In genomic region chr15:56821721-56822425, GRCh38 we compare ENCODE assay signal across 8 cellular contexts.
DNase-seq lines count a peak whose midpoint lies in the region; ATAC-seq, FAIRE-seq and TF ChIP-seq lines count a peak whose summit lies in the region.

No MANE protein-coding gene starts in this region.

- TF ChIP-seq CTCF in D721Med (IDR thresholded peaks at IDR 0.05; ENCODE audit: insufficient read depth, missing control alignments) (peak; percentile 55), SU-DHL-6 (IDR thresholded peaks at IDR 0.05; ENCODE audit: insufficient read depth, low read length, poor library complexity, severe bottlenecking) (peak; percentile 33), K562 (IDR thresholded peaks at IDR 0.05 in 2 of 3, conservative IDR thresholded peaks at IDR 0.05 in 1 of 3; ENCODE audit: insufficient read depth in 2 of 3, low read depth in 1 of 3, low read length in 3 of 3) (peak; percentile 71 to 82 (median 78))

- POLR2A ChIA-PET in K562 (lab: Yijun Ruan, JAX): interaction anchor here (0.6 to 1.0 kb wide), 2 partner anchors 16 to 49 kb away, joined by 3 to 4 read pairs; no protein-coding TSS in a partner anchor

- no peaks in the 10 kb centered on the region for H3K79me2 ChIP-seq in SU-DHL-6 (ENCODE audit: insufficient read depth, low read length)
- H3K79me2 ChIP-seq in K562 (ENCODE audit: control insufficient read depth, insufficient read depth, low read length): no peaks in the 10 kb centered on the region

- H3K4me3 ChIP-seq in SU-DHL-6 (ENCODE audit: insufficient read depth, low read length, poor library complexity, severe bottlenecking): no peak overlapping the region
- no peak overlapping the region for H3K4me3 ChIP-seq in K562
- no peak overlapping the region for H3K4me3 ChIP-seq in iPS DF 6.9 (ENCODE audit: low read length)

- H3K36me3 ChIP-seq in SU-DHL-6 (ENCODE audit: low read length): no peaks in the 10 kb centered on the region
- no peaks in the 10 kb centered on the region for H3K36me3 ChIP-seq in K562 (ENCODE audit: control insufficient read depth, insufficient read depth, low read length)
- H3K36me3 ChIP-seq in iPS DF 6.9 (ENCODE audit: control insufficient read depth, insufficient read depth, low read length): no peaks in the 10 kb centered on the region

- no peaks in the 10 kb centered on the region for H4K20me1 ChIP-seq in SU-DHL-6 (ENCODE audit: low read depth, low read length)
- H4K20me1 ChIP-seq in K562 (replicated peaks; ENCODE audit: control insufficient read depth, insufficient read depth, low read length): no peaks in the 10 kb centered on the region

- H3K4me2 ChIP-seq in SU-DHL-6 (ENCODE audit: low read depth, low read length, poor library complexity, severe bottlenecking) (no peak overlapping the region), K562 (ENCODE audit: insufficient read depth, low read length) (no peak overlapping the region)

- H3K27me3 ChIP-seq in SU-DHL-6 (ENCODE audit: low read length) (no peaks in the 10 kb centered on the region), K562 (ENCODE audit: control insufficient read depth in 2 of 2, insufficient read depth in 2 of 2, low read length in 2 of 2) (no peaks in the 10 kb centered on the region; a peak in 1 of 5 replicates), iPS DF 6.9 (ENCODE audit: control insufficient read depth, insufficient read depth, low read length) (no peaks in the 10 kb centered on the region; the same call in 1 of the 2 replicates)

- no peak for TF ChIP-seq POLR2A in K562 (conservative IDR thresholded peaks at IDR 0.05)

- no peaks in the 10 kb centered on the region for H3F3A ChIP-seq in SU-DHL-6 (ENCODE audit: insufficient read depth)

- no peak for FAIRE-seq in D721Med (lab: Jason Lieb, UNC)
- FAIRE-seq in K562 (lab: Jason Lieb, UNC): peak; percentile 88

- TF ChIP-seq EP300 in K562 (IDR thresholded peaks at IDR 0.05; ENCODE audit: low read length): no peak

- WGBS in K562 (ENCODE audit: insufficient coverage, low coverage, missing lambda C conversion rate): 2% methylated on average over 3 of the region's 3 CpGs
- WGBS in iPS DF 6.9 (ENCODE audit: insufficient coverage, insufficient read length): no CpG with 5 or more reads among the region's 3 CpGs

- DNase-seq in D721Med (ENCODE audit: insufficient read length, low spot score): no peak
- peak; percentile 49 for DNase-seq in LoVo (ENCODE audit: low spot score)
- DNase-seq in K562 (ENCODE audit: extremely low read depth in 1 of 4, low spot score in 3 of 4): peak; percentile 35 to 71 (median 55)
- DNase-seq in iPS DF 6.9 (ENCODE audit: low read depth, low spot score): peak; percentile 48
- peak; percentile 13 to 35 for DNase-seq in stimulated activated CD4-positive, alpha-beta T cell treated with anti-CD3 and anti-CD28 coated beads, Interleukin-1b, Interleukin-23, amount 100 ng/mL, for 4 hours (ENCODE audit: low read depth in 2 of 2)

- no peaks in the 10 kb centered on the region; a peak in 1 of 5 replicates for H3K4me1 ChIP-seq in K562 (replicated peaks in 1 of 2; ENCODE audit: control insufficient read depth in 2 of 2, insufficient read depth in 2 of 2, low read length in 2 of 2)
- H3K4me1 ChIP-seq in iPS DF 6.9 (ENCODE audit: control insufficient read depth, insufficient read depth, low read length): no peaks in the 10 kb centered on the region

- ATAC-seq in GM19467 (IDR thresholded peaks at IDR 0.05; ENCODE audit: unreplicated experiment) (peak; percentile 73), K562 (peak; percentile 97), HG03571 (IDR thresholded peaks at IDR 0.05; ENCODE audit: unreplicated experiment) (no peak)

- intact Hi-C loops in K562 (cut with micrococcal nuclease): loop anchor here (1.0 to 10.0 kb wide), 8 partner anchors 47 to 703 kb away; partner anchors contain the start of gene TCF12

- H2AFZ ChIP-seq in SU-DHL-6 (ENCODE audit: low read depth, low read length, severe bottlenecking) (no peak overlapping the region), K562 (ENCODE audit: low read depth, low read length) (no peak overlapping the region)

- no peaks in the 10 kb centered on the region for H3K9me1 ChIP-seq in K562 (ENCODE audit: control insufficient read depth, insufficient read depth, low read length)

- TF ChIP-seq RAD21 in K562 (CRISPR knock-in tag; conservative IDR thresholded peaks at IDR 0.05 in 1 of 2, IDR thresholded peaks at IDR 0.05 in 1 of 2): peak; percentile 85 to 90

- H3K9me3 ChIP-seq in SU-DHL-6 (ENCODE audit: insufficient read depth, low read length) (no peaks in the 10 kb centered on the region), K562 (replicated peaks; ENCODE audit: control insufficient read depth, insufficient read depth, low read depth, low read length) (no peaks in the 10 kb centered on the region), iPS DF 6.9 (ENCODE audit: control insufficient read depth, insufficient read depth, low read length) (no peaks in the 10 kb centered on the region)

- in situ Hi-C loops in K562 (cut with MboI): loop anchor here (25.0 kb wide), 1 partner anchor 335 kb away; no protein-coding TSS in a partner anchor

- CTCF ChIA-PET in K562 (lab: Yijun Ruan, JAX; ENCODE audit: low intra/inter-chr PET ratio): interaction anchor here (0.7 to 1.4 kb wide), 5 partner anchors 47 to 484 kb away, joined by 3 to 6 read pairs (median 4); no protein-coding TSS in a partner anchor

- no peaks in the 10 kb centered on the region for H3K9me2 ChIP-seq in SU-DHL-6 (replicated peaks; ENCODE audit: insufficient read depth, low read length)

- H3K27ac ChIP-seq in SU-DHL-6 (ENCODE audit: low read depth, low read length) (no peak overlapping the region), K562 (ENCODE audit: extremely low read depth, low read depth, low read length) (no peak overlapping the region), iPS DF 6.9 (ENCODE audit: low read length) (no peak overlapping the region)

- H3K9ac ChIP-seq in SU-DHL-6 (ENCODE audit: low read length) (no peak overlapping the region), K562 (ENCODE audit: insufficient read depth in 1 of 2, low read depth in 2 of 2, low read length in 2 of 2) (no peak overlapping the region)

- no TSS peak for BruUV-seq in K562 (replicated peaks; lab: Mats Ljungman, UMichigan)

TF ChIP-seq in K562, 482 proteins besides CTCF, POLR2A, EP300 and RAD21:
- TF ChIP-seq, protein P1, sequence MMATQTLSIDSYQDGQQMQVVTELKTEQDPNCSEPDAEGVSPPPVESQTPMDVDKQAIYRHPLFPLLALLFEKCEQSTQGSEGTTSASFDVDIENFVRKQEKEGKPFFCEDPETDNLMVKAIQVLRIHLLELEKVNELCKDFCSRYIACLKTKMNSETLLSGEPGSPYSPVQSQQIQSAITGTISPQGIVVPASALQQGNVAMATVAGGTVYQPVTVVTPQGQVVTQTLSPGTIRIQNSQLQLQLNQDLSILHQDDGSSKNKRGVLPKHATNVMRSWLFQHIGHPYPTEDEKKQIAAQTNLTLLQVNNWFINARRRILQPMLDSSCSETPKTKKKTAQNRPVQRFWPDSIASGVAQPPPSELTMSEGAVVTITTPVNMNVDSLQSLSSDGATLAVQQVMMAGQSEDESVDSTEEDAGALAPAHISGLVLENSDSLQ (IDR thresholded peaks at IDR 0.05): peak; percentile 32; the same call in 1 of the 2 replicates
- TF ChIP-seq ZNF24 (IDR thresholded peaks at IDR 0.05): no peak
- TF ChIP-seq E2F4 (CRISPR knock-in tag; IDR thresholded peaks at IDR 0.05; ENCODE audit: low read depth): no peak
- TF ChIP-seq RAD51 (IDR thresholded peaks at IDR 0.05; ENCODE audit: borderline replicate concordance, low read depth): no peak
- TF ChIP-seq NFIC (IDR thresholded peaks at IDR 0.05): 0 out of 2 replicates have a peak, but pooled peaks have one; percentile 10
- TF ChIP-seq, protein P2, sequence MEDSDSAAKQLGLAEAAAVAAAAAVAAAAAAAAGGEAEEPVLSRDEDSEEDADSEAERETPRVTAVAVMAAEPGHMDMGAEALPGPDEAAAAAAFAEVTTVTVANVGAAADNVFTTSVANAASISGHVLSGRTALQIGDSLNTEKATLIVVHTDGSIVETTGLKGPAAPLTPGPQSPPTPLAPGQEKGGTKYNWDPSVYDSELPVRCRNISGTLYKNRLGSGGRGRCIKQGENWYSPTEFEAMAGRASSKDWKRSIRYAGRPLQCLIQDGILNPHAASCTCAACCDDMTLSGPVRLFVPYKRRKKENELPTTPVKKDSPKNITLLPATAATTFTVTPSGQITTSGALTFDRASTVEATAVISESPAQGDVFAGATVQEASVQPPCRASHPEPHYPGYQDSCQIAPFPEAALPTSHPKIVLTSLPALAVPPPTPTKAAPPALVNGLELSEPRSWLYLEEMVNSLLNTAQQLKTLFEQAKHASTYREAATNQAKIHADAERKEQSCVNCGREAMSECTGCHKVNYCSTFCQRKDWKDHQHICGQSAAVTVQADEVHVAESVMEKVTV (CRISPR knock-in tag; IDR thresholded peaks at IDR 0.05): peak; percentile 74
- TF ChIP-seq SMC3 (conservative IDR thresholded peaks at IDR 0.05; ENCODE audit: insufficient read depth, low read depth, low read length): peak; percentile 74
- TF ChIP-seq CREM (IDR thresholded peaks at IDR 0.05; ENCODE audit: low read depth): peak; percentile 47; the same call in 1 of the 2 replicates
- TF ChIP-seq MLX (CRISPR knock-in tag; conservative IDR thresholded peaks at IDR 0.05): no peak
